In the genomic region with DNA sequence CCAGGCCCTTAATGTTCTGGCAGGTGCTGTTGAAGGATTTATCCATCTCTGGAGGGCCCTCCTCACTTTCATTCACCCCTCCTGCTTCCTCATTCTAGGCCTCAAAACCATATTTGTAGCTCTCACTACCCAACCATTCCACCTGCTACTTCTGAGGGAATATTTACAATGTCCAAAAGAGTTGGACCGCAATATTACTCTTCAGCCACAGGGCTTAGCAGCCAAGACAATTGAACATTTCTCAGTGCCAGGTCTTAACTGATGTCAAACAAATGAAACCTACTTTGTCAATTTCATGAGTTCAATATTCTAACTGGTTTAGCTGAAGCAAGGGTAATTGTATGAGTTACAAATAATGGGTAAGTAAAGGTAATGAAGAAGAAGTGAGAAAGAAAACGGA, we compare ENCODE assay signal across 25 cellular contexts.
"Had no signal": no experiment of that assay in that cellular context is flagged by ENCODE, and none has a peak within 500 bp of the region (broad histone marks: within the 10 kb centered on the region; RNA-seq: fewer than 3 reads in every experiment).

No MANE protein-coding gene starts in this region.

- H3K4me3 Mint-ChIP-seq: activated B cell treated with CpG ODN at 0.5 μM for 24 hours; activated CD4-positive, alpha-beta T cell treated with anti-CD3 and anti-CD28 coated beads, Interleukin-2, amount 10 ng/mL, durations not matched to agents 24 days and 14 days; activated CD8-positive, alpha-beta memory T cell treated with anti-CD3 and anti-CD28 coated beads, Interleukin-2, amount 10 ng/mL, durations not matched to agents 7 days and 5 days; activated naive CD4-positive, alpha-beta T cell treated with anti-CD3 and anti-CD28 coated beads, Interleukin-2, amount 50 U/mL, for 24 hours; activated T-cell treated with anti-CD3 and anti-CD28 coated beads, Interleukin-2, amount 50 U/mL, for 24 hours; activated T-helper 1 cell treated with anti-CD3 and anti-CD28 coated beads, Interleukin-12 subunit alpha, Interleukin-12 subunit beta, Interleukin-2, Interleukin-4 antibody, amounts not matched to agents 30 ng/mL and 10 ng/mL and 1 ng/mL, durations not matched to agents 14 hours and 24 hours and 36 hours; central memory CD8-positive, alpha-beta T cell; IgD-negative memory B cell; T-helper 17 cell had no signal

- DNase-seq: activated B cell treated with CpG ODN at 0.5 μM for 24 hours; activated CD4-positive, alpha-beta T cell treated with anti-CD3 and anti-CD28 coated beads for 1 hour; activated CD4-positive, alpha-beta T cell treated with anti-CD3 and anti-CD28 coated beads, Interleukin-2, amount 10 ng/mL, durations not matched to agents 24 days and 14 days; activated CD4-positive, alpha-beta T cell treated with anti-CD3 and anti-CD28 coated beads, Interleukin-2, amount 50 U/mL, for 48 hours; activated CD8-positive, alpha-beta memory T cell treated with anti-CD3 and anti-CD28 coated beads, Interleukin-2, amount 10 ng/mL, durations not matched to agents 7 days and 5 days; activated effector memory CD4-positive, alpha-beta T cell treated with Interleukin-2 at 50 U/mL for 16 hours; activated naive CD4-positive, alpha-beta T cell; activated T-cell treated with anti-CD3 and anti-CD28 coated beads, Interleukin-2, amount 50 U/mL, for 24 hours; aorta; body of pancreas; KG1; NCI-H1048; NCI-H2029 treated with DMSO at 0.1 percent for 48 hours; NCI-H446 treated with DMSO at 0.1 percent for 48 hours; NCI-H526 treated with DMSO at 0.1 percent for 48 hours; PC-9; SIG-M5; T-helper 17 cell; T-helper 9 cell had no signal

- H2AFZ ChIP-seq: PC-9 had no signal

- H3K27ac ChIP-seq: body of pancreas, PC-9 had no signal

- H3K36me3 Mint-ChIP-seq: activated CD8-positive, alpha-beta memory T cell treated with anti-CD3 and anti-CD28 coated beads, Interleukin-2, amount 10 ng/mL, durations not matched to agents 7 days and 5 days; IgD-negative memory B cell had no signal

- H3K4me2 ChIP-seq: PC-9 had no signal

- H3K27ac Mint-ChIP-seq: activated B cell treated with CpG ODN at 0.5 μM for 24 hours; activated CD4-positive, alpha-beta T cell treated with anti-CD3 and anti-CD28 coated beads, Interleukin-2, amount 10 ng/mL, durations not matched to agents 24 days and 14 days; activated CD8-positive, alpha-beta memory T cell treated with anti-CD3 and anti-CD28 coated beads, Interleukin-2, amount 10 ng/mL, durations not matched to agents 7 days and 5 days; activated naive CD4-positive, alpha-beta T cell treated with anti-CD3 and anti-CD28 coated beads, Interleukin-2, amount 50 U/mL, for 24 hours; activated T-cell treated with anti-CD3 and anti-CD28 coated beads, Interleukin-2, amount 50 U/mL, for 24 hours; activated T-helper 1 cell treated with anti-CD3 and anti-CD28 coated beads, Interleukin-12 subunit alpha, Interleukin-12 subunit beta, Interleukin-2, Interleukin-4 antibody, amounts not matched to agents 30 ng/mL and 10 ng/mL and 1 ng/mL, durations not matched to agents 14 hours and 24 hours and 36 hours; IgD-negative memory B cell; T-helper 17 cell had no signal

- H3K27me3 Mint-ChIP-seq: activated B cell treated with CpG ODN at 0.5 μM for 24 hours; activated CD4-positive, alpha-beta T cell treated with anti-CD3 and anti-CD28 coated beads, Interleukin-2, amount 10 ng/mL, durations not matched to agents 24 days and 14 days; activated CD8-positive, alpha-beta memory T cell treated with anti-CD3 and anti-CD28 coated beads, Interleukin-2, amount 10 ng/mL, durations not matched to agents 7 days and 5 days; activated naive CD4-positive, alpha-beta T cell treated with anti-CD3 and anti-CD28 coated beads, Interleukin-2, amount 50 U/mL, for 24 hours; central memory CD8-positive, alpha-beta T cell; IgD-negative memory B cell; T-helper 17 cell had no signal

- H3K9me3 Mint-ChIP-seq: activated B cell treated with CpG ODN at 0.5 μM for 24 hours; activated naive CD4-positive, alpha-beta T cell treated with anti-CD3 and anti-CD28 coated beads, Interleukin-2, amount 50 U/mL, for 24 hours; activated T-cell treated with anti-CD3 and anti-CD28 coated beads, Interleukin-2, amount 50 U/mL, for 24 hours; activated T-helper 1 cell treated with anti-CD3 and anti-CD28 coated beads, Interleukin-12 subunit alpha, Interleukin-12 subunit beta, Interleukin-2, Interleukin-4 antibody, amounts not matched to agents 30 ng/mL and 10 ng/mL and 1 ng/mL, durations not matched to agents 14 hours and 24 hours and 36 hours; central memory CD8-positive, alpha-beta T cell had no signal

- ATAC-seq: activated CD8-positive, alpha-beta memory T cell treated with anti-CD3 and anti-CD28 coated beads, Interleukin-2, amount 10 ng/mL, durations not matched to agents 7 days and 5 days; body of pancreas; T-helper 17 cell had no signal

- H3K9me3 ChIP-seq: body of pancreas had no signal

- H3K27me3 ChIP-seq: body of pancreas had no signal

- H3K4me3 ChIP-seq: body of pancreas, PC-9 had no signal

- H3K4me1 ChIP-seq: body of pancreas had no signal

- FAIRE-seq: bronchial epithelial cell, TTC549 had no signal

- H3K4me1 Mint-ChIP-seq: activated B cell treated with CpG ODN at 0.5 μM for 24 hours; activated CD4-positive, alpha-beta T cell treated with anti-CD3 and anti-CD28 coated beads, Interleukin-2, amount 10 ng/mL, durations not matched to agents 24 days and 14 days; activated CD8-positive, alpha-beta memory T cell treated with anti-CD3 and anti-CD28 coated beads, Interleukin-2, amount 10 ng/mL, durations not matched to agents 7 days and 5 days; activated naive CD4-positive, alpha-beta T cell treated with anti-CD3 and anti-CD28 coated beads, Interleukin-2, amount 50 U/mL, for 24 hours; central memory CD8-positive, alpha-beta T cell; IgD-negative memory B cell; T-helper 17 cell had no signal
